ENCODE assay signal across 19 cellular contexts in genomic region chr16:56488035-56488434, GRCh38.
"Had no signal": no experiment of that assay in that cellular context is flagged by ENCODE, and none has a peak within 500 bp of the region (broad histone marks: within the 10 kb centered on the region; RNA-seq: fewer than 3 reads in every experiment).

No MANE protein-coding gene starts in this region.

- H3K9me3 ChIP-seq: gastroesophageal sphincter, testis had no signal

- H3K4me1 ChIP-seq: gastroesophageal sphincter, testis had no signal

- H3K9me3 Mint-ChIP-seq: activated CD8-positive, alpha-beta T cell treated with anti-CD3 and anti-CD28 coated beads for 36 hours; activated T-cell treated with anti-CD3 and anti-CD28 coated beads, Interleukin-2, amount 50 U/mL, for 72 hours; effector memory CD8-positive, alpha-beta T cell; natural killer cell treated with Interleukin-12 subunit alpha and Interleukin-12 subunit beta and Interleukin-15 and Interleukin-18, amount 100 ng/mL, for 72 hours had no signal

- H3K4me3 Mint-ChIP-seq: activated CD4-positive, alpha-beta T cell treated with anti-CD3 and anti-CD28 coated beads for 36 hours; activated CD8-positive, alpha-beta T cell treated with anti-CD3 and anti-CD28 coated beads for 36 hours; activated T-cell treated with anti-CD3 and anti-CD28 coated beads, Interleukin-2, amount 50 U/mL, for 72 hours; effector memory CD8-positive, alpha-beta T cell; natural killer cell treated with Interleukin-12 subunit alpha and Interleukin-12 subunit beta and Interleukin-15 and Interleukin-18, amount 100 ng/mL, for 72 hours had no signal

- H3K36me3 Mint-ChIP-seq: natural killer cell treated with Interleukin-12 subunit alpha and Interleukin-12 subunit beta and Interleukin-15 and Interleukin-18, amount 100 ng/mL, for 72 hours had no signal

- H3K27me3 Mint-ChIP-seq: activated CD4-positive, alpha-beta T cell treated with anti-CD3 and anti-CD28 coated beads for 36 hours; activated CD8-positive, alpha-beta T cell treated with anti-CD3 and anti-CD28 coated beads for 36 hours; effector memory CD8-positive, alpha-beta T cell; natural killer cell treated with Interleukin-12 subunit alpha and Interleukin-12 subunit beta and Interleukin-15 and Interleukin-18, amount 100 ng/mL, for 72 hours had no signal

- H3K27ac ChIP-seq: cardiac muscle cell, coronary artery, epithelial cell of prostate, gastroesophageal sphincter, hepatocyte, testis had no signal

- ATAC-seq: activated CD4-positive, alpha-beta T cell treated with anti-CD3 and anti-CD28 coated beads for 36 hours; activated CD8-positive, alpha-beta T cell treated with anti-CD3 and anti-CD28 coated beads for 36 hours; activated T-cell treated with anti-CD3 and anti-CD28 coated beads, Interleukin-2, amount 50 U/mL, for 72 hours; effector memory CD8-positive, alpha-beta T cell; gastroesophageal sphincter; left colon; natural killer cell treated with Interleukin-12 subunit alpha and Interleukin-12 subunit beta and Interleukin-15 and Interleukin-18, amount 100 ng/mL, for 72 hours had no signal

- H3K27ac Mint-ChIP-seq: activated CD4-positive, alpha-beta T cell treated with anti-CD3 and anti-CD28 coated beads for 36 hours; activated CD8-positive, alpha-beta T cell treated with anti-CD3 and anti-CD28 coated beads for 36 hours; activated T-cell treated with anti-CD3 and anti-CD28 coated beads, Interleukin-2, amount 50 U/mL, for 72 hours; effector memory CD8-positive, alpha-beta T cell; natural killer cell treated with Interleukin-12 subunit alpha and Interleukin-12 subunit beta and Interleukin-15 and Interleukin-18, amount 100 ng/mL, for 72 hours had no signal

- H3K4me1 Mint-ChIP-seq: activated CD4-positive, alpha-beta T cell treated with anti-CD3 and anti-CD28 coated beads for 36 hours had no signal

- H3K27me3 ChIP-seq: cardiac muscle cell, gastroesophageal sphincter, hepatocyte, testis had no signal

- H3K4me3 ChIP-seq: cardiac muscle cell, coronary artery, gastroesophageal sphincter, hepatocyte, testis had no signal

- DNase-seq: activated CD4-positive, alpha-beta T cell treated with anti-CD3 and anti-CD28 coated beads for 36 hours; activated CD8-positive, alpha-beta memory T cell treated with anti-CD3 and anti-CD28 coated beads, Interleukin-2, amount 50 U/mL, for 4 hours; activated CD8-positive, alpha-beta T cell treated with anti-CD3 and anti-CD28 coated beads for 36 hours; activated gamma-delta T cell treated with Interleukin-2 at 50 U/mL for 16 hours; activated T-cell treated with anti-CD3 and anti-CD28 coated beads, Interleukin-2, amount 50 U/mL, for 72 hours; effector memory CD8-positive, alpha-beta T cell; left colon; mammary epithelial cell; occipital lobe; stimulated activated CD4-positive, alpha-beta T cell treated with anti-CD3 and anti-CD28 coated beads, Interleukin-2, amount 100 ng/mL, for 48 hours; stimulated activated naive CD4-positive, alpha-beta T cell treated with Interleukin-2 at 50 U/mL for 16 hours; T-helper 9 cell; testis had no signal
